10 cellular contexts compared by ENCODE assay signal in the genomic region with DNA sequence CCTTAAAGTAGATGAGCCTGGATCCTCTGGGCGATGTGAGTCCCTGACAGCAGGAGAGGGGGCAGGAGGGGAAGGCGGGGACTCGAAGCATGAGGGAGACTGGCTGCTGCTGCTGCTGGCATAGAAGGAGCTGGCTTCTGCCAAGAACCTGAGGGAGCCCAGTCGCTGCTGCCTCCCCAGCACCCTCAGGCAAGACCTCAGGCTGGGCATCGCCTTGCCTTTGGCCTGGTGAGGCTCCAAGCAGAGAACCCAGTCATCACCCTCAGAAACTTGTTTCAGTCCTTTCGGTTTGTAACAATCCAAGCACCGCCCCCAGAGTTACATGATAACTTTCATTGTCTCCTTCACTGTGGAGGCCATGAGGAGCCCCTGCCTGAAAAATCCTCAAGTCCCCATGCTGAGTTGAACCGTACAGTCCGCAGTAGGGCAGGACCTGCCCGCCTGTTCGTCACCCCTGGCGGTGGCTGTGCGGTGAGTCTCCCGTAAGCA. TPM values are rescaled to one million over a fixed set of nuclear protein-coding genes. Genes with fewer than 3 reads are reported as not detected.
DNase-seq lines count a peak whose midpoint lies in the region; ATAC-seq and TF ChIP-seq lines count a peak whose summit lies in the region.
"Had no signal": no experiment of that assay in that cellular context is flagged by ENCODE, and none has a peak within 500 bp of the region (broad histone marks: within the 10 kb centered on the region; RNA-seq: fewer than 3 reads in every experiment).

No MANE protein-coding gene starts in this region.

- no peak overlapping the region for H3K27ac Mint-ChIP-seq in activated CD4-positive, alpha-beta T cell treated with anti-CD3 and anti-CD28 coated beads, Interleukin-2, amount 10 ng/mL, durations not matched to agents 24 days and 14 days
- H3K27ac Mint-ChIP-seq in MCF 10A (ENCODE audit: low read depth, unreplicated experiment): no peak overlapping the region
- no peak overlapping the region for H3K27ac Mint-ChIP-seq in T-helper 17 cell
- no peak overlapping the region for H3K27ac Mint-ChIP-seq in activated CD4-positive, alpha-beta T cell treated with anti-CD3 and anti-CD28 coated beads for 36 hours

- H3K27me3 ChIP-seq in left lung: peaks cover 0 to 35% of the 10 kb centered on the region in 2 donors
- no peaks in the 10 kb centered on the region for H3K27me3 ChIP-seq in vagina

- POLR2A ChIA-PET in MCF 10A (lab: Yijun Ruan, JAX): no interaction called here
- POLR2A ChIA-PET in activated CD4-positive, alpha-beta T cell treated with anti-CD3 and anti-CD28 coated beads for 36 hours (lab: Charles Lee): no interaction called here

- ATAC-seq in left lung: peak; percentile 33
- no peak for ATAC-seq in T-helper 17 cell
- ATAC-seq in activated CD4-positive, alpha-beta T cell treated with anti-CD3 and anti-CD28 coated beads for 36 hours: no peak
- no peak for ATAC-seq in GM21360 (IDR thresholded peaks at IDR 0.05; ENCODE audit: unreplicated experiment)

- H3K27ac ChIP-seq in left lung (no peak overlapping the region), vagina (no peak overlapping the region)
- H3K27ac ChIP-seq: BLaER1 treated with 17β-estradiol and CSF1 and Interleukin-3, amounts not matched to agents 10 nM and 100 nM; gastrocnemius medialis had no signal

- H3K4me1 ChIP-seq in left lung (no peaks in the 10 kb centered on the region), vagina (no peaks in the 10 kb centered on the region)

- H3K4me3 ChIP-seq in left lung (no peak overlapping the region), vagina (peak overlapping the region; percentile 22 to 37)
- H3K4me3 ChIP-seq: BLaER1 treated with 17β-estradiol and CSF1 and Interleukin-3, amounts not matched to agents 10 nM and 100 nM had no signal

- H3K4me1 Mint-ChIP-seq in activated CD4-positive, alpha-beta T cell treated with anti-CD3 and anti-CD28 coated beads, Interleukin-2, amount 10 ng/mL, durations not matched to agents 24 days and 14 days: no peaks in the 10 kb centered on the region
- H3K4me1 Mint-ChIP-seq in MCF 10A (ENCODE audit: insufficient read depth, unreplicated experiment): no peaks in the 10 kb centered on the region
- peaks cover 4% of the 10 kb centered on the region for H3K4me1 Mint-ChIP-seq in T-helper 17 cell
- H3K4me1 Mint-ChIP-seq in activated CD4-positive, alpha-beta T cell treated with anti-CD3 and anti-CD28 coated beads for 36 hours: no peaks in the 10 kb centered on the region

- TF ChIP-seq CTCF in MCF 10A (IDR thresholded peaks at IDR 0.05; ENCODE audit: unreplicated experiment) (no peak), left lung (IDR thresholded peaks at IDR 0.05) (no peak), vagina (IDR thresholded peaks at IDR 0.05) (no peak)

- H3K9me3 Mint-ChIP-seq in activated CD4-positive, alpha-beta T cell treated with anti-CD3 and anti-CD28 coated beads, Interleukin-2, amount 10 ng/mL, durations not matched to agents 24 days and 14 days: no peaks in the 10 kb centered on the region
- H3K9me3 Mint-ChIP-seq in MCF 10A (ENCODE audit: unreplicated experiment): peaks cover 8% of the 10 kb centered on the region
- peaks cover 7% of the 10 kb centered on the region for H3K9me3 Mint-ChIP-seq in activated CD4-positive, alpha-beta T cell treated with anti-CD3 and anti-CD28 coated beads for 36 hours (ENCODE audit: low read depth)

- no TSS peak for BruUV-seq in MCF 10A (replicated peaks; lab: Mats Ljungman, UMichigan)

- intact Hi-C loops in activated CD4-positive, alpha-beta T cell treated with anti-CD3 and anti-CD28 coated beads, Interleukin-2, amount 10 ng/mL, durations not matched to agents 24 days and 14 days (cut with micrococcal nuclease): no loop called here
- intact Hi-C loops in MCF 10A (cut with micrococcal nuclease): no loop called here
- intact Hi-C loops in left lung (cut with DNase I): no loop called here
- intact Hi-C loops in vagina (cut with DNase I): no loop called here
- intact Hi-C loops in activated CD4-positive, alpha-beta T cell treated with anti-CD3 and anti-CD28 coated beads for 36 hours (cut with DNase I, micrococcal nuclease): no loop called here

- no peaks in the 10 kb centered on the region for H3K36me3 Mint-ChIP-seq in activated CD4-positive, alpha-beta T cell treated with anti-CD3 and anti-CD28 coated beads, Interleukin-2, amount 10 ng/mL, durations not matched to agents 24 days and 14 days (ENCODE audit: low read depth)
- H3K36me3 Mint-ChIP-seq in MCF 10A (ENCODE audit: insufficient read depth, unreplicated experiment) (no peaks in the 10 kb centered on the region), T-helper 17 cell (ENCODE audit: low read depth) (no peaks in the 10 kb centered on the region)
- peaks cover 4% of the 10 kb centered on the region for H3K36me3 Mint-ChIP-seq in activated CD4-positive, alpha-beta T cell treated with anti-CD3 and anti-CD28 coated beads for 36 hours (ENCODE audit: low read depth)

- H3K36me3 ChIP-seq in left lung (no peaks in the 10 kb centered on the region), vagina (no peaks in the 10 kb centered on the region)
- H3K36me3 ChIP-seq: BLaER1 treated with 17β-estradiol and CSF1 and Interleukin-3, amounts not matched to agents 10 nM and 100 nM; gastrocnemius medialis had no signal

- peaks cover 0 to 7% of the 10 kb centered on the region in 2 donors for H3K9me3 ChIP-seq in left lung
- no peaks in the 10 kb centered on the region for H3K9me3 ChIP-seq in vagina
- H3K9me3 ChIP-seq in T-helper 17 cell (ENCODE audit: control insufficient read depth, low read length, poor library complexity, severe bottlenecking): peaks cover under 1% of the 10 kb centered on the region

- CTCF ChIA-PET in MCF 10A (lab: Yijun Ruan, JAX): interaction anchor here (1.1 kb wide), 1 partner anchor 109 kb away, joined by 6 read pairs; no protein-coding TSS in a partner anchor
- CTCF ChIA-PET in activated CD4-positive, alpha-beta T cell treated with anti-CD3 and anti-CD28 coated beads for 36 hours (lab: Charles Lee): no interaction called here

- no peak for TF ChIP-seq POLR2A in vagina (IDR thresholded peaks at IDR 0.05)

- H3K27me3 Mint-ChIP-seq in activated CD4-positive, alpha-beta T cell treated with anti-CD3 and anti-CD28 coated beads, Interleukin-2, amount 10 ng/mL, durations not matched to agents 24 days and 14 days: peaks cover 22% of the 10 kb centered on the region
- peaks cover 43% of the 10 kb centered on the region for H3K27me3 Mint-ChIP-seq in MCF 10A (ENCODE audit: insufficient read depth, unreplicated experiment)
- no peaks in the 10 kb centered on the region for H3K27me3 Mint-ChIP-seq in T-helper 17 cell
- peaks cover 2% of the 10 kb centered on the region for H3K27me3 Mint-ChIP-seq in activated CD4-positive, alpha-beta T cell treated with anti-CD3 and anti-CD28 coated beads for 36 hours

- DNase-seq in activated CD4-positive, alpha-beta T cell treated with anti-CD3 and anti-CD28 coated beads, Interleukin-2, amount 10 ng/mL, durations not matched to agents 24 days and 14 days: peak; percentile 43
- no peak for DNase-seq in activated CD4-positive, alpha-beta T cell treated with anti-CD3 and anti-CD28 coated beads for 1 hour
- DNase-seq in MCF 10A (ENCODE audit: unreplicated experiment) (peak; percentile 6), left lung (no peak), vagina (ENCODE audit: extremely low spot score in 2 of 2) (peak in 1 of 2 donors; percentile 74), T-helper 17 cell (no peak)
- DNase-seq in activated CD4-positive, alpha-beta T cell treated with anti-CD3 and anti-CD28 coated beads for 36 hours: no peak
- DNase-seq: gastrocnemius medialis had no signal

- H3K4me3 Mint-ChIP-seq in activated CD4-positive, alpha-beta T cell treated with anti-CD3 and anti-CD28 coated beads, Interleukin-2, amount 10 ng/mL, durations not matched to agents 24 days and 14 days: no peak overlapping the region
- H3K4me3 Mint-ChIP-seq in MCF 10A (ENCODE audit: unreplicated experiment) (no peak overlapping the region), T-helper 17 cell (no peak overlapping the region)
- no peak overlapping the region for H3K4me3 Mint-ChIP-seq in activated CD4-positive, alpha-beta T cell treated with anti-CD3 and anti-CD28 coated beads for 36 hours

RNA-seq across cellular contexts. Expression of a gene that starts 38.8 kb away (rescaled TPM):
- 15.5 and 17.9 TPM in 2 replicates for total RNA-seq in activated CD4-positive, alpha-beta T cell treated with anti-CD3 and anti-CD28 coated beads, Interleukin-2, amount 10 ng/mL, durations not matched to agents 24 days and 14 days
- 25.2 and 31.3 TPM in 2 replicates for total RNA-seq in MCF 10A (2022)
- 10 to 100 TPM; 31.6 to 35.1 TPM for total RNA-seq in left lung
- 38.3 TPM for total RNA-seq in vagina
- total RNA-seq in T-helper 17 cell: 10 to 100 TPM; 48.5 to 66.4 TPM
- total RNA-seq in activated CD4-positive, alpha-beta T cell treated with anti-CD3 and anti-CD28 coated beads for 36 hours: 10 to 100 TPM; 14.7 to 14.9 TPM

Comparison
In these comparisons a context has a peak if more than half of its experiments do, and no peak if none do; other contexts are left out.
1. DNase-seq: peak in activated CD4-positive, alpha-beta T cell treated with anti-CD3 and anti-CD28 coated beads, Interleukin-2, amount 10 ng/mL, durations not matched to agents 24 days and 14 days (single experiment) and MCF 10A (single experiment); none in activated CD4-positive, alpha-beta T cell treated with anti-CD3 and anti-CD28 coated beads for 1 hour (single experiment), left lung (0 of 2), T-helper 17 cell (0 of 3) and activated CD4-positive, alpha-beta T cell treated with anti-CD3 and anti-CD28 coated beads for 36 hours (single experiment).
2. H3K4me3 ChIP-seq: peak in vagina (2 of 2); none in left lung (0 of 2).